1 cellular context compared by ENCODE assay signal in genomic region chr17:1713878-1714487, GRCh38.
TF ChIP-seq lines count a peak whose summit lies in the region.

No MANE protein-coding gene starts in this region.

TF ChIP-seq in K562, 482 proteins besides CTCF, POLR2A, EP300 and RAD21:
- 0 out of 2 replicates have a peak, but pooled peaks have one; percentile 36 for TF ChIP-seq FOXP1 (CRISPR knock-in tag; IDR thresholded peaks at IDR 0.05)
- no peak for TF ChIP-seq ZNF277 (CRISPR knock-in tag; IDR thresholded peaks at IDR 0.05; ENCODE audit: borderline replicate concordance)
- TF ChIP-seq E2F6 (IDR thresholded peaks at IDR 0.05; ENCODE audit: borderline replicate concordance in 1 of 2, extremely low read depth in 1 of 2, insufficient read depth in 1 of 2, insufficient read length in 1 of 2, low read depth in 1 of 2, low read length in 1 of 2, poor library complexity in 1 of 2, severe bottlenecking in 1 of 2) = peak in 1 of 2 experiments; percentile 49
- TF ChIP-seq SUPT5H (IDR thresholded peaks at IDR 0.05) = 0 out of 2 replicates have a peak, but pooled peaks have one; percentile 14
- TF ChIP-seq SP1 (CRISPR knock-in tag; IDR thresholded peaks at IDR 0.05) = peak; percentile 44; the same call in 1 of the 2 replicates
- no peak for TF ChIP-seq USF1 (CRISPR knock-in tag; IDR thresholded peaks at IDR 0.05)
- no peak for TF ChIP-seq MAFF (IDR thresholded peaks at IDR 0.05; ENCODE audit: low read length)
- TF ChIP-seq ZC3H4 (CRISPR knock-in tag; IDR thresholded peaks at IDR 0.05; ENCODE audit: borderline replicate concordance) = no peak
- TF ChIP-seq PBX2 (CRISPR knock-in tag; IDR thresholded peaks at IDR 0.05; ENCODE audit: low read depth) = no peak
- no peak for TF ChIP-seq PBX2 (tag; conservative IDR thresholded peaks at IDR 0.05; ENCODE audit: low read depth)
- TF ChIP-seq NCOA6 (IDR thresholded peaks at IDR 0.05) = no peak
- no peak for TF ChIP-seq ELK1 (CRISPR knock-in tag; IDR thresholded peaks at IDR 0.05)
- TF ChIP-seq FOXK1 (CRISPR knock-in tag; IDR thresholded peaks at IDR 0.05; ENCODE audit: borderline replicate concordance) = 0 out of 2 replicates have a peak, but pooled peaks have one; percentile 10
- no peak for TF ChIP-seq KDM4B (IDR thresholded peaks at IDR 0.05; ENCODE audit: borderline replicate concordance in 2 of 2, low read depth in 1 of 2)
- peak; percentile 51; the same call in 1 of the 2 replicates for TF ChIP-seq L3MBTL2 (IDR thresholded peaks at IDR 0.05)
- TF ChIP-seq GATA2 (CRISPR knock-in tag; IDR thresholded peaks at IDR 0.05) = no peak
- TF ChIP-seq NBN (IDR thresholded peaks at IDR 0.05; ENCODE audit: low read depth) = no peak
- TF ChIP-seq CBX1 (IDR thresholded peaks at IDR 0.05; ENCODE audit: low read depth) = no peak
- 0 out of 2 replicates have a peak, but pooled peaks have one; percentile 51 for TF ChIP-seq ARID4B (CRISPR knock-in tag; IDR thresholded peaks at IDR 0.05)
- TF ChIP-seq ELF4 (CRISPR knock-in tag; IDR thresholded peaks at IDR 0.05) = no peak
- TF ChIP-seq MAZ (CRISPR knock-in tag; conservative IDR thresholded peaks at IDR 0.05 in 1 of 2, IDR thresholded peaks at IDR 0.05 in 1 of 2) = peak in 1 of 2 experiments; percentile 42; a peak in 1 of 4 replicates
- peak; percentile 64; the same call in 1 of the 2 replicates for TF ChIP-seq RB1 (IDR thresholded peaks at IDR 0.05; ENCODE audit: low read depth)
- TF ChIP-seq EWSR1 (IDR thresholded peaks at IDR 0.05; ENCODE audit: borderline replicate concordance, low read depth, partially characterized antibody) = no peak
- TF ChIP-seq E2F1 (CRISPR knock-in tag; IDR thresholded peaks at IDR 0.05) = no peak
- no peak for TF ChIP-seq ZBTB33 (CRISPR knock-in tag; IDR thresholded peaks at IDR 0.05)
- 0 out of 2 replicates have a peak, but pooled peaks have one; percentile 17 for TF ChIP-seq SMC3 (conservative IDR thresholded peaks at IDR 0.05; ENCODE audit: insufficient read depth, low read depth, low read length)
TF ChIP-seq in K562: peak in this region for 10.
